In genomic region chr13:48817166-48817802, GRCh38 we compare ENCODE assay signal across 16 cellular contexts.
DNase-seq lines count a peak whose midpoint lies in the region; ATAC-seq, FAIRE-seq and TF ChIP-seq lines count a peak whose summit lies in the region.
"Had no signal": no experiment of that assay in that cellular context is flagged by ENCODE, and none has a peak within 500 bp of the region (broad histone marks: within the 10 kb centered on the region; RNA-seq: fewer than 3 reads in every experiment).

No MANE protein-coding gene starts in this region.

- intact Hi-C loops in activated CD4-positive, alpha-beta T cell treated with anti-CD3 and anti-CD28 coated beads, Interleukin-2, amount 10 ng/mL, durations not matched to agents 24 days and 14 days (cut with micrococcal nuclease) = no loop called here
- intact Hi-C loops in activated CD4-positive, alpha-beta T cell treated with anti-CD3 and anti-CD28 coated beads for 36 hours (cut with DNase I, micrococcal nuclease) = loop anchor here in 1 of 2 experiments (1.0 kb wide), 1 partner anchor 16 kb away; no protein-coding TSS in a partner anchor

- H3K36me3 Mint-ChIP-seq in activated CD4-positive, alpha-beta T cell treated with anti-CD3 and anti-CD28 coated beads, Interleukin-2, amount 10 ng/mL, durations not matched to agents 24 days and 14 days (ENCODE audit: low read depth) = no peaks in the 10 kb centered on the region
- no peaks in the 10 kb centered on the region for H3K36me3 Mint-ChIP-seq in activated CD4-positive, alpha-beta T cell treated with anti-CD3 and anti-CD28 coated beads for 36 hours (ENCODE audit: low read depth)

- peak overlapping the region; percentile 44 for H3K4me2 ChIP-seq in MM.1S (ENCODE audit: low read depth, low read length)

- H3K9me3 ChIP-seq in MM.1S (replicated peaks; ENCODE audit: insufficient read depth, low read length) (no peaks in the 10 kb centered on the region), neutrophil (no peaks in the 10 kb centered on the region), right atrium auricular region (no peaks in the 10 kb centered on the region)
- H3K9me3 ChIP-seq: esophagus muscularis mucosa, SJCRH30 had no signal

- H3K9me2 ChIP-seq in MM.1S (replicated peaks; ENCODE audit: insufficient read depth, low read length) = no peaks in the 10 kb centered on the region

- peaks cover 5% of the 10 kb centered on the region for H3K27me3 Mint-ChIP-seq in activated CD4-positive, alpha-beta T cell treated with anti-CD3 and anti-CD28 coated beads, Interleukin-2, amount 10 ng/mL, durations not matched to agents 24 days and 14 days
- H3K27me3 Mint-ChIP-seq in activated CD4-positive, alpha-beta T cell treated with anti-CD3 and anti-CD28 coated beads for 36 hours = no peaks in the 10 kb centered on the region

- DNase-seq in activated CD4-positive, alpha-beta T cell treated with anti-CD3 and anti-CD28 coated beads, Interleukin-2, amount 10 ng/mL, durations not matched to agents 24 days and 14 days = peak; percentile 67
- DNase-seq in activated CD4-positive, alpha-beta T cell treated with anti-CD3 and anti-CD28 coated beads for 36 hours = no peak
- DNase-seq in MM.1S (peak; percentile 36), amniotic epithelial cell (ENCODE audit: low read depth) (peak; percentile 12), right atrium auricular region (ENCODE audit: low spot score) (no peak), GM12891 (ENCODE audit: insufficient read length, low spot score) (no peak)
- DNase-seq: NCI-H1105; NCI-H510A treated with DMSO at 0.1 percent for 48 hours; SJCRH30; stimulated activated CD8-positive, alpha-beta memory T cell treated with anti-CD3 and anti-CD28 coated beads, Interleukin-4, amount 100 ng/mL, for 48 hours had no signal

- H3K4me3 ChIP-seq in MM.1S (ENCODE audit: low read length) (no peak overlapping the region; the same call in 1 of the 2 replicates), neutrophil (ENCODE audit: low read depth in 1 of 2, low read length in 1 of 2) (no peak overlapping the region), right atrium auricular region (no peak overlapping the region)
- H3K4me3 ChIP-seq: esophagus muscularis mucosa, SJCRH30 had no signal

- H3K9me3 Mint-ChIP-seq in activated CD4-positive, alpha-beta T cell treated with anti-CD3 and anti-CD28 coated beads, Interleukin-2, amount 10 ng/mL, durations not matched to agents 24 days and 14 days = peaks cover 7% of the 10 kb centered on the region
- peaks cover 2% of the 10 kb centered on the region for H3K9me3 Mint-ChIP-seq in activated CD4-positive, alpha-beta T cell treated with anti-CD3 and anti-CD28 coated beads for 36 hours (ENCODE audit: low read depth)

- H3K9ac ChIP-seq in MM.1S (ENCODE audit: low read length) = no peak overlapping the region

- no peaks in the 10 kb centered on the region for H4K20me1 ChIP-seq in MM.1S (ENCODE audit: insufficient read depth, low read length)

- no peaks in the 10 kb centered on the region for H3K36me3 ChIP-seq in MM.1S (replicated peaks; ENCODE audit: insufficient read depth, low read length)
- no peaks in the 10 kb centered on the region for H3K36me3 ChIP-seq in neutrophil
- no peaks in the 10 kb centered on the region for H3K36me3 ChIP-seq in right atrium auricular region
- H3K36me3 ChIP-seq: esophagus muscularis mucosa, SJCRH30 had no signal

- peak overlapping the region; percentile 43 for H3K4me3 Mint-ChIP-seq in activated CD4-positive, alpha-beta T cell treated with anti-CD3 and anti-CD28 coated beads, Interleukin-2, amount 10 ng/mL, durations not matched to agents 24 days and 14 days
- no peak overlapping the region for H3K4me3 Mint-ChIP-seq in activated CD4-positive, alpha-beta T cell treated with anti-CD3 and anti-CD28 coated beads for 36 hours

- no peak for ATAC-seq in activated CD4-positive, alpha-beta T cell treated with anti-CD3 and anti-CD28 coated beads for 36 hours
- ATAC-seq in GM18519 (IDR thresholded peaks at IDR 0.05; ENCODE audit: low FRiP score, unreplicated experiment) = no peak

- 0 out of 2 replicates have a peak, but pooled peaks cover 3% of the 10 kb centered on the region for H3K4me1 ChIP-seq in MM.1S (ENCODE audit: low read length)
- H3K4me1 ChIP-seq in neutrophil (ENCODE audit: control insufficient read depth in 1 of 2, insufficient read depth in 1 of 2, low read depth in 1 of 2, low read length in 1 of 2) = no peaks in the 10 kb centered on the region
- H3K4me1 ChIP-seq in right atrium auricular region = no peaks in the 10 kb centered on the region

- CTCF ChIA-PET in activated CD4-positive, alpha-beta T cell treated with anti-CD3 and anti-CD28 coated beads for 36 hours (lab: Charles Lee) = interaction anchor here (0.9 to 1.0 kb wide), 4 partner anchors 12 to 790 kb away, joined by 3 to 6 read pairs (median 3); no protein-coding TSS in a partner anchor

- POLR2A ChIA-PET in activated CD4-positive, alpha-beta T cell treated with anti-CD3 and anti-CD28 coated beads for 36 hours (lab: Charles Lee) = interaction anchor here (0.7 kb wide), 1 partner anchor 693 kb away, joined by 3 read pairs; no protein-coding TSS in a partner anchor

- TF ChIP-seq POLR2A in GM12891 (IDR thresholded peaks at IDR 0.05; ENCODE audit: low read depth, low read length) = no peak

- no peak overlapping the region for H3K27ac Mint-ChIP-seq in activated CD4-positive, alpha-beta T cell treated with anti-CD3 and anti-CD28 coated beads, Interleukin-2, amount 10 ng/mL, durations not matched to agents 24 days and 14 days
- H3K27ac Mint-ChIP-seq in activated CD4-positive, alpha-beta T cell treated with anti-CD3 and anti-CD28 coated beads for 36 hours = no peak overlapping the region
- H3K27ac Mint-ChIP-seq: activated T-helper 2 cell treated with anti-CD3 and anti-CD28 coated beads, Interferon-gamma antibody, Interleukin-2, Interleukin-4, amounts not matched to agents 10 μg/mL and 5 μg/mL and 100 μg/mL, durations not matched to agents 14 hours and 24 hours and 36 hours had no signal

- H3F3A ChIP-seq in MM.1S (ENCODE audit: insufficient read depth, low read length) = no peaks in the 10 kb centered on the region

- H3K27me3 ChIP-seq in MM.1S (replicated peaks; ENCODE audit: insufficient read depth, low read length) = no peaks in the 10 kb centered on the region
- H3K27me3 ChIP-seq in neutrophil = no peaks in the 10 kb centered on the region
- H3K27me3 ChIP-seq in right atrium auricular region = no peaks in the 10 kb centered on the region
- H3K27me3 ChIP-seq: esophagus muscularis mucosa, SJCRH30 had no signal

- H3K79me2 ChIP-seq in MM.1S (ENCODE audit: low read length) = no peaks in the 10 kb centered on the region

- no peak overlapping the region for H3K27ac ChIP-seq in MM.1S (ENCODE audit: low read length)
- peak overlapping the region; percentile 34 for H3K27ac ChIP-seq in neutrophil
- H3K27ac ChIP-seq in right atrium auricular region = no peak overlapping the region
- H3K27ac ChIP-seq: esophagus muscularis mucosa, SJCRH30, VCaP had no signal

- TF ChIP-seq CTCF in MM.1S (IDR thresholded peaks at IDR 0.05; ENCODE audit: low read length) (no peak), neutrophil (IDR thresholded peaks at IDR 0.05) (no peak), right atrium auricular region (IDR thresholded peaks at IDR 0.05) (no peak)

- FAIRE-seq in GM12891 (lab: Jason Lieb, UNC) = no peak
- FAIRE-seq: H1 had no signal

- no peak overlapping the region for H2AFZ ChIP-seq in MM.1S (ENCODE audit: low read length)

- peaks cover 10% of the 10 kb centered on the region for H3K4me1 Mint-ChIP-seq in activated CD4-positive, alpha-beta T cell treated with anti-CD3 and anti-CD28 coated beads, Interleukin-2, amount 10 ng/mL, durations not matched to agents 24 days and 14 days
- peaks cover 17% of the 10 kb centered on the region for H3K4me1 Mint-ChIP-seq in activated CD4-positive, alpha-beta T cell treated with anti-CD3 and anti-CD28 coated beads for 36 hours

TF ChIP-seq in GM12891, 5 proteins besides CTCF, POLR2A, EP300 and RAD21:
- no peak for TF ChIP-seq POU2F2 (IDR thresholded peaks at IDR 0.05; ENCODE audit: low read depth, low read length)
- no peak for TF ChIP-seq SPI1 (IDR thresholded peaks at IDR 0.05; ENCODE audit: low read depth, low read length)
- TF ChIP-seq TAF1 (IDR thresholded peaks at IDR 0.05; ENCODE audit: low read depth, low read length) = no peak
- TF ChIP-seq PAX5 (IDR thresholded peaks at IDR 0.05; ENCODE audit: insufficient read depth, low read length, severe bottlenecking) = no peak
- no peak for TF ChIP-seq POLR2AphosphoS5 (IDR thresholded peaks at IDR 0.05; ENCODE audit: low read depth, low read length)

Comparison
In these comparisons a context has a peak if more than half of its experiments do, and no peak if none do; other contexts are left out.
1. DNase-seq: peak in activated CD4-positive, alpha-beta T cell treated with anti-CD3 and anti-CD28 coated beads, Interleukin-2, amount 10 ng/mL, durations not matched to agents 24 days and 14 days (single experiment), MM.1S (single experiment) and amniotic epithelial cell (single experiment); none in activated CD4-positive, alpha-beta T cell treated with anti-CD3 and anti-CD28 coated beads for 36 hours (single experiment), right atrium auricular region (single experiment) and GM12891 (single experiment).